In genomic region chr19:3061214-3062161, GRCh38 we compare ENCODE assay signal across 9 cellular contexts. TPM values are rescaled to one million over a fixed set of nuclear protein-coding genes. Genes with fewer than 3 reads are reported as not detected.
DNase-seq lines count a peak whose midpoint lies in the region; ATAC-seq, FAIRE-seq and TF ChIP-seq lines count a peak whose summit lies in the region.
"Had no signal": no experiment of that assay in that cellular context is flagged by ENCODE, and none has a peak within 500 bp of the region (broad histone marks: within the 10 kb centered on the region; RNA-seq: fewer than 3 reads in every experiment).

No MANE protein-coding gene starts in this region.

- H3K27me3 Mint-ChIP-seq in type B pancreatic cell = no peaks in the 10 kb centered on the region

- no peaks in the 10 kb centered on the region for H3K9me3 Mint-ChIP-seq in type B pancreatic cell

- H3K4me3 ChIP-seq in GM08714 (ENCODE audit: low read length) = peak overlapping the region; percentile 88

- peak; percentile 38 for DNase-seq in NCI-H226
- peak; percentile 44 for DNase-seq in activated T-helper 9 cell treated with anti-CD3 and anti-CD28 coated beads, Interleukin-2, amount 50 U/mL, for 16 hours (ENCODE audit: low read depth)
- DNase-seq in frontal cortex (ENCODE audit: low spot score in 2 of 2) = peak; percentile 78 to 81
- no peak for DNase-seq in omental fat pad (ENCODE audit: low spot score)
- no peak for DNase-seq in type B pancreatic cell (ENCODE audit: extremely low spot score, unreplicated experiment)
- no peak for DNase-seq in NCI-H1436 treated with DMSO at 0.1 percent for 48 hours (lab: John Stamatoyannopoulos, UW)

- FAIRE-seq in frontal cortex (lab: Jason Lieb, UNC) = no peak
- FAIRE-seq: endometrium had no signal

- H3K36me3 Mint-ChIP-seq in type B pancreatic cell = peaks cover 10% of the 10 kb centered on the region

- no peak for TF ChIP-seq CTCF in omental fat pad (IDR thresholded peaks at IDR 0.05)
- no peak for TF ChIP-seq CTCF in type B pancreatic cell (conservative IDR thresholded peaks at IDR 0.05)

- H3K4me1 Mint-ChIP-seq in type B pancreatic cell (ENCODE audit: unreplicated experiment) = peaks cover 38% of the 10 kb centered on the region

- ATAC-seq in omental fat pad (ENCODE audit: low FRiP score) = peak; percentile 38
- ATAC-seq in GM21737 (IDR thresholded peaks at IDR 0.05; ENCODE audit: unreplicated experiment) = no peak

- H3K4me3 Mint-ChIP-seq in type B pancreatic cell = peak overlapping the region; percentile 90

- H3K27ac Mint-ChIP-seq in type B pancreatic cell = peak overlapping the region; percentile 90

RNA-seq across cellular contexts. Expression of gene TLE5, which starts 0.8 kb away (rescaled TPM):
- total RNA-seq in frontal cortex (97.4 TPM), omental fat pad (100 to 1,000 TPM; 226 to 340 (median 261) TPM), type B pancreatic cell (ENCODE audit: low replicate concordance) (302 and 418 TPM in 2 replicates)

RNA-seq across cellular contexts. Expression of gene TLE2, which starts 32.4 kb away (rescaled TPM):
- total RNA-seq in frontal cortex (5.3 TPM), omental fat pad (10 to 100 TPM; 19.3 to 39.8 (median 31.0) TPM), type B pancreatic cell (ENCODE audit: low replicate concordance) (37.7 and 52.8 TPM in 2 replicates)

RNA-seq across cellular contexts. Expression of gene GNA11, which starts 32.7 kb away (rescaled TPM):
- total RNA-seq in frontal cortex = 48.1 TPM
- total RNA-seq in omental fat pad = 10 to 100 TPM; 36.9 to 58.2 (median 43.5) TPM
- 46.9 and 62.0 TPM in 2 replicates for total RNA-seq in type B pancreatic cell (ENCODE audit: low replicate concordance)

Comparison
In these comparisons a context has a peak if more than half of its experiments do, and no peak if none do; other contexts are left out.
1. DNase-seq: peak in NCI-H226 (single experiment), activated T-helper 9 cell treated with anti-CD3 and anti-CD28 coated beads, Interleukin-2, amount 50 U/mL, for 16 hours (single experiment) and frontal cortex (2 of 2); none in omental fat pad (single experiment), type B pancreatic cell (single experiment) and NCI-H1436 treated with DMSO at 0.1 percent for 48 hours (single experiment).